12 cellular contexts compared by ENCODE assay signal in the genomic region with DNA sequence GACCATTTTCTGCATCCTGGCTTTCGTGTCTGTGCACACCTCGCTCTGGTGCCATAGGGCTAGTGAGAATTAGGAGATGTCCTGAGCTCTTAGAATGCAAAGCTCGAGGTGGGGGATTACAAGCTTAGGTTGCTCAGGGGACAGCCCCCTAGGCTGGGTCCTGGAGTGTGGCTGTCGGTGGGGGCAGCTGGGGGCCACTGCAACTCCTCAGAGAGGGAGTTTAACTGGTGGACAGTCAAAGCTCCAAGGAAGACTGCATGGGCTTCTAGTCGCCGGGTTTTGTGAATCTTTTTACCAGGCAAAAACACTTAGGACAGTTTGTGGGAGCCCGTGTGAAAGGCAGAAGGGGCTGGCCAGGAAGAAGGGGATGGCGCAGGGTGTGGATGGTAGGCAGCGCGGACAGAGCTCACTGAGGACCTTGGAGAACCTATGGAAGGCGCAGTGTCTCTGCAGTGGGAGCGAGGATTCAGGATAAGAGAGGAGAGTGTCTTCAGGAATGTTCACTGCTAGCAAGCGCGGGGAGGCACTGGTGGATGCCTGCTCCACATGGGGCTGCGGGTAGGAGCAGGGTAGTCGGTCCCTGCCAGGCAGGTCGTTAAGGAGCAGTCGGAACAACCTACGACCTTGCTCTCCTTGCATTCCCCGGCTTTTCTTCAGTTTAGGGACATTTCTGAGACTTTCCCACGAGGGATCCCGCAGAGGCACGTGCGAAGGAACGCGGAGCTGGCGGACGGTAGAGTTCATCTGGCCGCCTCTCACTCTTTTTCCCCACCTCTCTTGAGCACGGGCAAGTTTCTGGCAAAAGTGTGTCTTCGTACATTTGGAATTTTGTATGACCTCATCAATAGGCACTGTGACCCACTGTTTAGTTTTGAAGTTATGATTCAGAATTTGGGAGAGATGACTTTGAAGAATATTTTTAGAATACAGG. TPM values are rescaled to one million over a fixed set of nuclear protein-coding genes. Genes with fewer than 3 reads are reported as not detected.
DNase-seq lines count a peak whose midpoint lies in the region; ATAC-seq, FAIRE-seq and TF ChIP-seq lines count a peak whose summit lies in the region.
"Had no signal": no experiment of that assay in that cellular context is flagged by ENCODE, and none has a peak within 500 bp of the region (broad histone marks: within the 10 kb centered on the region; RNA-seq: fewer than 3 reads in every experiment).

No MANE protein-coding gene starts in this region.

- DNase-seq in AG09309 (ENCODE audit: low read depth) (no peak), RKO (ENCODE audit: low spot score) (peak; percentile 81), fibroblast of villous mesenchyme (ENCODE audit: low read depth) (peak; percentile 60), pancreas (peak in 1 of 6 donors; percentile 66), putamen (ENCODE audit: low spot score) (no peak), HPDE6-E6E7 (ENCODE audit: extremely low spot score) (no peak), COLO668 (lab: John Stamatoyannopoulos, UW; ENCODE audit: unreplicated experiment) (no peak)
- DNase-seq: activated CD4-positive, alpha-beta T cell treated with anti-CD3 and anti-CD28 coated beads for 1 hour; GDM1; NCI-H1436 had no signal

- ATAC-seq in pancreas (peak in 2 of 4 donors; percentile 3 to 6), GM18870 (IDR thresholded peaks at IDR 0.05; ENCODE audit: unreplicated experiment) (no peak)
- ATAC-seq: HCT116 had no signal

- 53 to 59% methylated on average over 31 of the region's 31 CpGs for WGBS in pancreas, 2 donors

- no peaks in the 10 kb centered on the region for H3K27me3 ChIP-seq in pancreas

- no peak for FAIRE-seq in pancreas (lab: Jason Lieb, UNC)

- H3K27ac ChIP-seq in pancreas, result peak overlapping the region in 3 of 4 donors; percentile 48 to 96 (median 94)

- H3K36me3 ChIP-seq in pancreas, result peaks cover 0 to 15% (median 0%) of the 10 kb centered on the region in 3 donors

- no peaks in the 10 kb centered on the region for H3K9me3 ChIP-seq in pancreas

- intact Hi-C loops in pancreas (cut with DNase I), result no loop called here

- peak overlapping the region; percentile 53 for H3K4me3 ChIP-seq in AG09309 (ENCODE audit: control insufficient read depth, low read depth, low read length)
- H3K4me3 ChIP-seq in fibroblast of villous mesenchyme (ENCODE audit: low read depth, low read length), result peak overlapping the region; percentile 64
- peak overlapping the region in 2 of 4 donors; percentile 27 to 41 for H3K4me3 ChIP-seq in pancreas

- peaks cover 27 to 56% (median 27%) of the 10 kb centered on the region in 3 donors for H3K4me1 ChIP-seq in pancreas

- TF ChIP-seq CTCF in AG09309 (IDR thresholded peaks at IDR 0.05; ENCODE audit: control insufficient read depth, insufficient read depth, low read depth, low read length, missing control alignments), result no peak
- TF ChIP-seq CTCF in fibroblast of villous mesenchyme (IDR thresholded peaks at IDR 0.05; ENCODE audit: insufficient read depth, low read depth, low read length), result peak; percentile 7
- TF ChIP-seq CTCF in pancreas (IDR thresholded peaks at IDR 0.05), result no peak

RNA-seq across cellular contexts. Expression of gene KCNE1, which starts 12.9 kb away (rescaled TPM):
- total RNA-seq in fibroblast of villous mesenchyme (under 0.01 and 0.64 TPM in 2 replicates), pancreas (under 1 TPM; 0.20 to 0.75 (median 0.31) TPM)
- polyA plus RNA-seq in pancreas, result under 1 TPM; 0.05 to 0.30 TPM

Comparison
In these comparisons a context has a peak if more than half of its experiments do, and no peak if none do; other contexts are left out.
1. DNase-seq: peak in RKO (single experiment) and fibroblast of villous mesenchyme (single experiment); none in AG09309 (single experiment), putamen (single experiment), HPDE6-E6E7 (single experiment) and COLO668 (single experiment).